In the genomic region with DNA sequence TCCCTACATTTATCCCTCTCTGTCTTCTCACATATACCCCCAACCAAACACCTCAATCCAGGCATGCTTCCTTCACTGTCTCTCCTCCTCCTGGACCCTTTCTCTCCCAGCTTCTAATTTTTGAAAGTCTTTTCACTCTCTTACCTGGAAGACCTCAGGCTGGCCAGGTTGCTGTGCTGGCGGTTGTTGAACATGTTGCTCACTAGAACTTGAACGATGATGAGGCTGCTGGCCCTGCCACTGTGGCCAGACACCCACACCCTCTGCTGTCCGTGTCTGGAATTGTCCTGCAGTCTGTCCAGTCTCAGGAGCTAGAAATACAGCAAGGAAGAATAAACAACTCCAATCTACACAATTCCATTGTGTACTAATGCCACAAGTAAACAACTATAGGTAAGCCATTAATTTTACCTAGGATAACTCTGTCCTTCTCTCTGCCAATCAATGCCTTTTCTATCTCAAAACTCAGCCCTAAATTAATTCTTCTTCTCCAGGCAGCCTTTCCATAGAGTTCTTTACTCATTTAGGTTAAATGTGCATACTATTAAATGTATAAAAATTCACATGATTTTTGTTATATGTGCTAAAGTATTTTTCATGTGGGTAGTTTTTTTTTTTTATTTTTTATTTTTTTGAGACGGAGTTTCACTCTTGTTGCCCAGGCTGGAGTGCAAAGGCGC, we compare ENCODE assay signal across 8 cellular contexts. TPM values are rescaled to one million over a fixed set of nuclear protein-coding genes. Genes with fewer than 3 reads are reported as not detected.
DNase-seq lines count a peak whose midpoint lies in the region; ATAC-seq and TF ChIP-seq lines count a peak whose summit lies in the region.

No MANE protein-coding gene starts in this region.

- H3K27me3 Mint-ChIP-seq in CD14-positive monocyte (ENCODE audit: low read depth in 3 of 3) (peaks cover 0 to 2% (median 0%) of the 10 kb centered on the region in 3 donors), GM23338 (ENCODE audit: insufficient read depth, low read depth, poor library complexity) (no peaks in the 10 kb centered on the region)

- H3K79me2 ChIP-seq in GM23338 (replicated peaks; ENCODE audit: insufficient read depth), result no peaks in the 10 kb centered on the region

- H3K36me3 Mint-ChIP-seq in CD14-positive monocyte (peaks cover 32 to 45% of the 10 kb centered on the region in 2 donors), GM23338 (ENCODE audit: low read depth) (peaks cover 25% of the 10 kb centered on the region)

- H4K20me1 ChIP-seq in GM23338 (replicated peaks; ENCODE audit: insufficient read depth), result no peaks in the 10 kb centered on the region

- intact Hi-C loops in CD14-positive monocyte (cut with micrococcal nuclease), result loop anchor here (1.0 to 2.0 kb wide), 2 partner anchors 53 to 54 kb away; no protein-coding TSS in a partner anchor
- intact Hi-C loops in body of pancreas (cut with DNase I), result no loop called here
- intact Hi-C loops in testis (cut with DNase I; ENCODE audit: low total_unique reads), result no loop called here

- DNase-seq in CD14-positive monocyte (ENCODE audit: low spot score) (peak; percentile 64), GM23338 (ENCODE audit: low spot score) (peak; percentile 64), NCI-H526 treated with DMSO at 0.1 percent for 48 hours (lab: John Stamatoyannopoulos, UW) (peak; percentile 90), body of pancreas (peak; percentile 56 to 75 (median 64)), kidney epithelial cell (ENCODE audit: low read depth) (peak; percentile 25), testis (peak; percentile 79), mesenteric fat pad (ENCODE audit: low spot score) (no peak)

- no peak overlapping the region for H3K27ac Mint-ChIP-seq in CD14-positive monocyte
- H3K27ac Mint-ChIP-seq in GM23338, result no peak overlapping the region

- ATAC-seq in GM23338 (peak; percentile 87), body of pancreas (peak; percentile 79), HG03378 (IDR thresholded peaks at IDR 0.05; ENCODE audit: unreplicated experiment) (no peak)

- H3F3A ChIP-seq in GM23338 (replicated peaks; ENCODE audit: low read depth), result no peaks in the 10 kb centered on the region

- H3K4me1 ChIP-seq in GM23338 (ENCODE audit: insufficient read depth), result peaks cover 5% of the 10 kb centered on the region
- peaks cover 10% of the 10 kb centered on the region for H3K4me1 ChIP-seq in body of pancreas
- no peaks in the 10 kb centered on the region for H3K4me1 ChIP-seq in testis

- H3K4me1 Mint-ChIP-seq in CD14-positive monocyte (peaks cover 9% of the 10 kb centered on the region), GM23338 (peaks cover 4% of the 10 kb centered on the region; the same call in 2 of the 3 replicates)

- H3K4me3 Mint-ChIP-seq in CD14-positive monocyte (no peak overlapping the region), GM23338 (no peak overlapping the region)

- TF ChIP-seq POLR2A in body of pancreas (IDR thresholded peaks at IDR 0.05) (no peak), testis (IDR thresholded peaks at IDR 0.05) (no peak)

- 45 to 49% methylated on average over 5 of the region's 5 CpGs for WGBS in body of pancreas, 2 donors
- 57 to 64% methylated on average over 5 of the region's 5 CpGs for WGBS in testis, 2 donors

- H3K9me3 ChIP-seq in body of pancreas (no peaks in the 10 kb centered on the region), testis (no peaks in the 10 kb centered on the region)

- H3K9me2 ChIP-seq in GM23338 (ENCODE audit: insufficient read depth), result no peaks in the 10 kb centered on the region

- H3K9me3 Mint-ChIP-seq in CD14-positive monocyte (no peaks in the 10 kb centered on the region), GM23338 (no peaks in the 10 kb centered on the region)

- H3K4me2 ChIP-seq in GM23338, result no peak overlapping the region

- H2AFZ ChIP-seq in GM23338, result no peak overlapping the region

- H3K27me3 ChIP-seq in GM23338 (ENCODE audit: insufficient read depth) (no peaks in the 10 kb centered on the region), body of pancreas (no peaks in the 10 kb centered on the region), kidney epithelial cell (ENCODE audit: control insufficient read depth, insufficient read depth, low read length) (no peaks in the 10 kb centered on the region), testis (no peaks in the 10 kb centered on the region)

- H3K36me3 ChIP-seq in GM23338 (ENCODE audit: insufficient read depth) (peaks cover 20% of the 10 kb centered on the region), body of pancreas (replicated peaks in 1 of 2; ENCODE audit: insufficient read depth in 1 of 2, low read depth in 2 of 2) (peaks cover 0 to 31% of the 10 kb centered on the region in 2 donors), kidney epithelial cell (ENCODE audit: control insufficient read depth, insufficient read depth, low read length) (no peaks in the 10 kb centered on the region), testis (ENCODE audit: low read depth, missing control alignments) (no peaks in the 10 kb centered on the region)

- H3K27ac ChIP-seq in GM23338 (ENCODE audit: low read depth) (no peak overlapping the region), body of pancreas (no peak overlapping the region), testis (no peak overlapping the region)

- no peak overlapping the region for H3K4me3 ChIP-seq in GM23338
- H3K4me3 ChIP-seq in body of pancreas, result no peak overlapping the region
- H3K4me3 ChIP-seq in kidney epithelial cell (ENCODE audit: low read depth, low read length), result no peak overlapping the region
- no peak overlapping the region for H3K4me3 ChIP-seq in testis

- peak; percentile 84 for TF ChIP-seq CTCF in CD14-positive monocyte (IDR thresholded peaks at IDR 0.05)
- TF ChIP-seq CTCF in GM23338 (conservative IDR thresholded peaks at IDR 0.05; ENCODE audit: low read depth in 2 of 2), result peak; percentile 72 to 81
- peak in 6 of 7 experiments; percentile 34 to 72 (median 59) for TF ChIP-seq CTCF in body of pancreas (IDR thresholded peaks at IDR 0.05)
- TF ChIP-seq CTCF in kidney epithelial cell (IDR thresholded peaks at IDR 0.05; ENCODE audit: insufficient read depth, low read length, poor library complexity, severe bottlenecking), result peak; percentile 79
- TF ChIP-seq CTCF in testis (IDR thresholded peaks at IDR 0.05), result peak; percentile 65 to 67 (median 65)

TF ChIP-seq in GM23338, 12 proteins besides CTCF, POLR2A, EP300 and RAD21 (continues in another document):
- TF ChIP-seq CREB1 (CRISPR knock-in tag; IDR thresholded peaks at IDR 0.05; ENCODE audit: low read depth) (no peak), EZH2phosphoT487 (IDR thresholded peaks at IDR 0.05; ENCODE audit: unreplicated experiment) (no peak)

RNA-seq across cellular contexts. Expression of gene CTSK, which starts 5.1 kb away (rescaled TPM):
- polyA plus RNA-seq in CD14-positive monocyte, result 1 to 10 TPM; 2.1 to 2.4 TPM
- 1.7 and 2.8 TPM in 2 replicates for total RNA-seq in GM23338 (2014; rRNA removed; shearing (Covaris generic))
- 2.7 and 3.3 TPM in 2 replicates for polyA plus RNA-seq in GM23338 (2016; fragmentation: Nextera tagmentation; extraction: Ambion mirVana)
- total RNA-seq in body of pancreas, result 10 to 100 TPM; 11.9 to 18.4 TPM
- 4.0 and 5.2 TPM in 2 replicates for total RNA-seq in kidney epithelial cell
- total RNA-seq in testis, result 10 to 100 TPM; 15.4 to 24.7 TPM
- 56.9 TPM for polyA plus RNA-seq in testis (ENCODE audit: insufficient read depth, low read depth, low replicate concordance)
- total RNA-seq in mesenteric fat pad, result 76.4 TPM

RNA-seq across cellular contexts. Expression of gene CTSS, which starts 47.6 kb away (rescaled TPM):
- polyA plus RNA-seq in CD14-positive monocyte (1,000 to 10,000 TPM; 5,201 to 6,327 TPM), GM23338 (2016; fragmentation: Nextera tagmentation; extraction: Ambion mirVana) (0.16 TPM in 1 of 2 replicates, not detected in the other), testis (ENCODE audit: insufficient read depth, low read depth, low replicate concordance) (61.0 TPM)
- not detected in 2 replicates for total RNA-seq in GM23338 (2014; rRNA removed; shearing (Covaris generic))
- total RNA-seq in body of pancreas (10 to 100 TPM in 1 of 2 donors, 1 to 10 TPM in 1; 3.6 to 30.6 TPM), kidney epithelial cell (9.0 and 12.2 TPM in 2 replicates), testis (1 to 10 TPM; 7.4 to 9.2 TPM), mesenteric fat pad (173 TPM)

Comparison
In these comparisons a context has a peak if more than half of its experiments do, and no peak if none do; other contexts are left out.
1. intact Hi-C loops: an anchor here in CD14-positive monocyte (1.0 to 2.0 kb wide); none called in body of pancreas and testis.